9 cellular contexts compared by ENCODE assay signal in genomic region chr7:125085084-125085483, GRCh38.
"Had no signal": no experiment of that assay in that cellular context is flagged by ENCODE, and none has a peak within 500 bp of the region (broad histone marks: within the 10 kb centered on the region; RNA-seq: fewer than 3 reads in every experiment).

No MANE protein-coding gene starts in this region.

- H3K9ac ChIP-seq: GM23248 had no signal

- H3K4me3 ChIP-seq: GM23248, HAP-1 had no signal

- H3K36me3 ChIP-seq: HAP-1 had no signal

- DNase-seq: GM23248, GOT3, H7, HFFc6, KBM-7 had no signal

- H3K9me3 ChIP-seq: HAP-1 had no signal

- ATAC-seq: HCT116, HepG2 had no signal

- H3K27ac ChIP-seq: GM23248, HL-60 had no signal

- H2AFZ ChIP-seq: GM23248 had no signal
